Comparison of ENCODE assay signal across 21 cellular contexts in genomic region chr9:83655433-83655832, GRCh38. TPM values are rescaled to one million over a fixed set of nuclear protein-coding genes. Genes with fewer than 3 reads are reported as not detected.
"Had no signal": no experiment of that assay in that cellular context is flagged by ENCODE, and none has a peak within 500 bp of the region (broad histone marks: within the 10 kb centered on the region; RNA-seq: fewer than 3 reads in every experiment).

No MANE protein-coding gene starts in this region.

- ATAC-seq: activated CD8-positive, alpha-beta memory T cell treated with anti-CD3 and anti-CD28 coated beads, Interleukin-2, amount 10 ng/mL, durations not matched to agents 7 days and 5 days; activated CD8-positive, alpha-beta T cell treated with anti-CD3 and anti-CD28 coated beads for 36 hours; lower lobe of right lung; naive thymus-derived CD4-positive, alpha-beta T cell; sciatic nerve had no signal

- DNase-seq: activated CD4-positive, alpha-beta T cell treated with anti-CD3 and anti-CD28 coated beads, Interleukin-2, amount 10 ng/mL, durations not matched to agents 7 days and 5 days; activated CD8-positive, alpha-beta memory T cell treated with anti-CD3 and anti-CD28 coated beads, Interleukin-2, amount 10 ng/mL, durations not matched to agents 7 days and 5 days; activated CD8-positive, alpha-beta T cell treated with anti-CD3 and anti-CD28 coated beads for 36 hours; activated effector memory CD4-positive, alpha-beta T cell treated with anti-CD3 and anti-CD28 coated beads, Interleukin-2, amount 50 U/mL, for 16 hours; activated naive CD4-positive, alpha-beta T cell treated with anti-CD3 and anti-CD28 coated beads, Interleukin-2, amount 50 U/mL, for 16 hours; activated T-cell treated with anti-CD3 and anti-CD28 coated beads for 4 hours; adrenal gland; endodermal cell; lower lobe of right lung; naive thymus-derived CD4-positive, alpha-beta T cell; posterior cingulate gyrus; small intestine; stimulated activated CD4-positive, alpha-beta T cell treated with anti-CD3 and anti-CD28 coated beads, Interleukin-2, amount 100 ng/mL, for 24 hours; stomach; T1000; trophoblast cell; uterus had no signal

- H3K4me3 ChIP-seq: adrenal gland, ascending aorta, coronary artery, lower lobe of right lung, stomach, suprapubic skin, uterus had no signal

RNA-seq across cellular contexts. Expression of gene IDNK, which starts 32.5 kb away (rescaled TPM):
- total RNA-seq: ascending aorta had no signal
